Comparison of ENCODE assay signal across 28 cellular contexts in the genomic region with DNA sequence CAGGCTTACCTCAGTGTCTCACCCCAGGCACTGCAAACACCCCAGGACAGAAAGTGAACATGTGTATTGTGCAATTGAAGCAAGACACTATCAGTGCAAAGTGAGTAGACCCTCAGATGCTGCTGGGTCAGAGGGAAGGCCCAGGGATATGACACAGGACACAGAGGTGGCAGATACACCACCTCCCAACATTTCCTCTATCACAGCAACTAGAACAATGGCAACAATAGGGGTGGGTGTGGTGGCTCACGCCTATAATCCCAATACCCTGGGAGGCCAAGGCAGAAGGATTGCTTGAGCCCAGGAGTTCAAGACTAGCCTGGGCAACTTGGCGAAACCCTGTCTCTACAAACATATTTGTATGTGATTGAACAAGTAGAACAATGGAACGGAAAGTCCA. TPM values are rescaled to one million over a fixed set of nuclear protein-coding genes. Genes with fewer than 3 reads are reported as not detected.
"Had no signal": no experiment of that assay in that cellular context is flagged by ENCODE, and none has a peak within 500 bp of the region (broad histone marks: within the 10 kb centered on the region; RNA-seq: fewer than 3 reads in every experiment).

No MANE protein-coding gene starts in this region.

- H2AFZ ChIP-seq: hepatocyte, parathyroid adenoma had no signal

- H3K4me1 ChIP-seq: gastrocnemius medialis, heart left ventricle, parathyroid adenoma, tibial nerve, upper lobe of right lung, uterus had no signal

- H3K4me1 Mint-ChIP-seq: memory B cell, mesothelial cell of epicardium, neural crest cell had no signal

- H3K4me2 ChIP-seq: hepatocyte, smooth muscle cell had no signal

- H3K9me3 ChIP-seq: gastrocnemius medialis, heart left ventricle, mucosa of descending colon, thoracic aorta, tibial nerve, upper lobe of right lung, uterus had no signal

- H3K4me3 ChIP-seq: gastrocnemius medialis, heart left ventricle, hepatocyte, lung, mucosa of descending colon, smooth muscle cell, thoracic aorta, tibial nerve, upper lobe of right lung, uterus had no signal

- H3K27ac ChIP-seq: gastrocnemius medialis, heart left ventricle, hepatocyte, parathyroid adenoma, thoracic aorta, tibial nerve, upper lobe of right lung, uterus had no signal

- DNase-seq: cortex of kidney; effector memory CD8-positive, alpha-beta T cell; foreskin fibroblast; gastrocnemius medialis; heart left ventricle; kidney; mucosa of descending colon; naive B cell; stimulated activated CD4-positive, alpha-beta T cell treated with anti-CD3 and anti-CD28 coated beads, Interleukin-12 subunit alpha, Interleukin-12 subunit beta, amount 100 ng/mL, for 4 hours; stimulated activated CD4-positive, alpha-beta T cell treated with anti-CD3 and anti-CD28 coated beads, Interleukin-1b, Interleukin-23, amount 100 ng/mL, for 48 hours; stimulated activated CD4-positive, alpha-beta T cell treated with anti-CD3 and anti-CD28 coated beads, Interleukin-4, amount 100 ng/mL, for 1 hour; stimulated activated CD8-positive, alpha-beta memory T cell treated with anti-CD3 and anti-CD28 coated beads, Interleukin-4, amount 100 ng/mL, for 48 hours; upper lobe of right lung; uterus had no signal

- H3K9me3 Mint-ChIP-seq: effector memory CD8-positive, alpha-beta T cell; memory B cell; mesothelial cell of epicardium; naive B cell; natural killer cell treated with Interleukin-12 subunit alpha and Interleukin-12 subunit beta and Interleukin-15 and Interleukin-18, amount 100 ng/mL, for 72 hours; neural crest cell; stimulated activated naive CD8-positive, alpha-beta T cell treated with anti-CD3 and anti-CD28 coated beads, Interleukin-15, Interleukin-2, amounts not matched to agents 100 ng/mL and 50 ng/mL, for 24 hours had no signal

- H3K79me2 ChIP-seq: hepatocyte, parathyroid adenoma had no signal

- H3K36me3 ChIP-seq: gastrocnemius medialis, thoracic aorta, upper lobe of right lung, uterus had no signal

- H3K4me3 Mint-ChIP-seq: effector memory CD8-positive, alpha-beta T cell; memory B cell; mesothelial cell of epicardium; naive B cell; natural killer cell treated with Interleukin-12 subunit alpha and Interleukin-12 subunit beta and Interleukin-15 and Interleukin-18, amount 100 ng/mL, for 72 hours; neural crest cell; stimulated activated naive CD8-positive, alpha-beta T cell treated with anti-CD3 and anti-CD28 coated beads, Interleukin-15, Interleukin-2, amounts not matched to agents 100 ng/mL and 50 ng/mL, for 24 hours had no signal

- FAIRE-seq: kidney had no signal

- ATAC-seq: effector memory CD8-positive, alpha-beta T cell; gastrocnemius medialis; heart left ventricle; left lobe of liver; mucosa of descending colon; natural killer cell treated with Interleukin-12 subunit alpha and Interleukin-12 subunit beta and Interleukin-15 and Interleukin-18, amount 100 ng/mL, for 72 hours; sciatic nerve; upper lobe of right lung had no signal

- H3K36me3 Mint-ChIP-seq: mesothelial cell of epicardium; natural killer cell treated with Interleukin-12 subunit alpha and Interleukin-12 subunit beta and Interleukin-15 and Interleukin-18, amount 100 ng/mL, for 72 hours had no signal

- H3K27me3 ChIP-seq: gastrocnemius medialis, heart left ventricle, hepatocyte, tibial nerve, upper lobe of right lung, uterus had no signal

- H3K27ac Mint-ChIP-seq: memory B cell; mesothelial cell of epicardium; natural killer cell treated with Interleukin-12 subunit alpha and Interleukin-12 subunit beta and Interleukin-15 and Interleukin-18, amount 100 ng/mL, for 72 hours; progenitor cell of endocrine pancreas; stimulated activated naive CD8-positive, alpha-beta T cell treated with anti-CD3 and anti-CD28 coated beads, Interleukin-15, Interleukin-2, amounts not matched to agents 100 ng/mL and 50 ng/mL, for 24 hours had no signal

- H3K9ac ChIP-seq: parathyroid adenoma had no signal

RNA-seq across cellular contexts. Expression of a gene that starts 22.5 kb away (rescaled TPM):
- total RNA-seq: neural crest cell, progenitor cell of endocrine pancreas, smooth muscle cell had no signal
- polyA plus RNA-seq: smooth muscle cell had no signal
